In genomic region chr3:48068886-48069285, GRCh38 we compare ENCODE assay signal across 1 cellular context.
TF ChIP-seq lines count a peak whose summit lies in the region.

No MANE protein-coding gene starts in this region.

TF ChIP-seq in HepG2, 621 proteins besides CTCF, POLR2A, EP300 and RAD21 (continued from another document):
- TF ChIP-seq ZHX2 (IDR thresholded peaks at IDR 0.05; ENCODE audit: low read depth) = no peak
- TF ChIP-seq ZHX2 (CRISPR knock-in tag; IDR thresholded peaks at IDR 0.05; ENCODE audit: borderline replicate concordance) = no peak
- TF ChIP-seq ZNF281 (CRISPR knock-in tag; IDR thresholded peaks at IDR 0.05; ENCODE audit: borderline replicate concordance) = no peak
- no peak for TF ChIP-seq NR2F1 (CRISPR knock-in tag; IDR thresholded peaks at IDR 0.05)
- no peak for TF ChIP-seq AKAP8 (CRISPR knock-in tag; IDR thresholded peaks at IDR 0.05)
- TF ChIP-seq MLXIP (CRISPR knock-in tag; IDR thresholded peaks at IDR 0.05; ENCODE audit: borderline replicate concordance) = no peak
- TF ChIP-seq XBP1 (CRISPR knock-in tag; IDR thresholded peaks at IDR 0.05) = no peak
- TF ChIP-seq ZBTB34 (CRISPR knock-in tag; IDR thresholded peaks at IDR 0.05) = no peak
- TF ChIP-seq SMAD9 (CRISPR knock-in tag; IDR thresholded peaks at IDR 0.05) = no peak
- no peak for TF ChIP-seq RFXANK (CRISPR knock-in tag; IDR thresholded peaks at IDR 0.05)
- TF ChIP-seq ZNF501 (CRISPR knock-in tag; IDR thresholded peaks at IDR 0.05) = no peak
- TF ChIP-seq CHD4 (IDR thresholded peaks at IDR 0.05; ENCODE audit: borderline replicate concordance, low read length) = no peak
- no peak for TF ChIP-seq ZNF101 (CRISPR knock-in tag; IDR thresholded peaks at IDR 0.05; ENCODE audit: borderline replicate concordance, low read depth)
- no peak for TF ChIP-seq ZNF484 (CRISPR knock-in tag; IDR thresholded peaks at IDR 0.05; ENCODE audit: borderline replicate concordance, low read depth)
- no peak for TF ChIP-seq ZNF570 (CRISPR knock-in tag; IDR thresholded peaks at IDR 0.05; ENCODE audit: borderline replicate concordance)
